Comparison of ENCODE assay signal across 19 cellular contexts in the genomic region with DNA sequence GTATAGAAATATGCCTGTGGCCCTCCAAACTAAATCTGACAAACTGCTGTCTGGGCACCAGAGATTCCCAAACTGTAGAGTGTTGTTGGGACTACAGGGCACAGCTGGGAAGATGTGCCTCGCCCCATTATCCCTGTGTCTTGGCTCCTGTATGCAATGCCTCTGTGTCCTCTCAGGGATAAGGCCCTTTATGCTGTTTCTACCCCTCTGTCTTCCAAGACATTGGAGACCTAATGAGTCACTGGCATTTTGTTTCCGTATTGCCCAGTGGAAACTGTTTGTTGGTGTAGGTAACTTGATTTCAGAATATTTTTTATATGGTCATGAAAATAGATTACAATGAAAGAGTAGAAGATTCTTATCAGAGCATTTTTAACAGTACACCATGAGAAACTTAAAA.
DNase-seq lines count a peak whose midpoint lies in the region; FAIRE-seq and TF ChIP-seq lines count a peak whose summit lies in the region.
"Had no signal": no experiment of that assay in that cellular context is flagged by ENCODE, and none has a peak within 500 bp of the region (broad histone marks: within the 10 kb centered on the region; RNA-seq: fewer than 3 reads in every experiment).

No MANE protein-coding gene starts in this region.

- no peak overlapping the region for H3K4me3 Mint-ChIP-seq in endodermal cell

- H3K4me1 Mint-ChIP-seq in endodermal cell = no peaks in the 10 kb centered on the region

- H3K27ac Mint-ChIP-seq in endodermal cell = no peak overlapping the region

- H3K9ac ChIP-seq in endodermal cell (ENCODE audit: extremely low read depth, low read length, poor library complexity, severe bottlenecking) = no peak overlapping the region

- in situ Hi-C loops in transverse colon (cut with MboI; ENCODE audit: low pct_ligation_motif_present in 1 of 4, low pct_unique_long_range_greater_than_20kb in 1 of 4, low sequenced_read_pairs in 3 of 4) = no loop called here

- DNase-seq in HTR-8/SVneo (ENCODE audit: insufficient read length, low spot score) (peak; percentile 3), amniotic epithelial cell (ENCODE audit: low read depth) (peak; percentile 21), fibroblast of gingiva (ENCODE audit: low read depth) (peak; percentile 30), osteoblast (ENCODE audit: insufficient read length, low spot score, missing footprints) (peak; percentile 67), transverse colon (no peak), endodermal cell (no peak)
- no peak for DNase-seq in activated CD4-positive, alpha-beta T cell treated with anti-CD3 and anti-CD28 coated beads, Interleukin-2, amount 50 U/mL, for 1 hour
- DNase-seq: GDM1, NCI-H1417 treated with DMSO at 0.1 percent for 48 hours, NCI-H1930, NCI-H2171, NCI-H446, NCI-H69, SHP77 had no signal

- FAIRE-seq in HTR-8/SVneo (lab: Jason Lieb, UNC) = no peak
- FAIRE-seq: A549, GM12878, GM18507, H1 had no signal

- TF ChIP-seq CTCF in osteoblast (IDR thresholded peaks at IDR 0.05; ENCODE audit: extremely low read depth, low read depth, low read length) (no peak), transverse colon (IDR thresholded peaks at IDR 0.05) (no peak), endodermal cell (conservative IDR thresholded peaks at IDR 0.05) (no peak)

- intact Hi-C loops in transverse colon (cut with DNase I; ENCODE audit: low total_unique reads) = no loop called here

- H3K27ac ChIP-seq in osteoblast (ENCODE audit: low read depth, low read length) (no peak overlapping the region), transverse colon (no peak overlapping the region), endodermal cell (ENCODE audit: low read depth, low read length) (no peak overlapping the region)
- H3K27ac ChIP-seq: A549, C4-2B had no signal

- H3K36me3 ChIP-seq in osteoblast (ENCODE audit: insufficient read depth, low read length) (no peaks in the 10 kb centered on the region), transverse colon (no peaks in the 10 kb centered on the region), endodermal cell (ENCODE audit: control insufficient read depth, insufficient read depth, low read length) (no peaks in the 10 kb centered on the region)

- TF ChIP-seq POLR2A in transverse colon (IDR thresholded peaks at IDR 0.05) = no peak

- no peaks in the 10 kb centered on the region for H3K27me3 ChIP-seq in osteoblast (ENCODE audit: insufficient read depth, low read length)
- no peaks in the 10 kb centered on the region for H3K27me3 ChIP-seq in transverse colon
- no peaks in the 10 kb centered on the region for H3K27me3 ChIP-seq in endodermal cell (ENCODE audit: control insufficient read depth, insufficient read depth, low read length, poor library complexity, severe bottlenecking)

- 86 to 88% methylated on average over 2 of the region's 2 CpGs for WGBS in transverse colon (ENCODE audit: low coverage in 1 of 2), 2 donors
- 83% methylated on average over 2 of the region's 2 CpGs; no CpG with 5 or more reads in 1 of the 2 experiments for WGBS in endodermal cell (ENCODE audit: insufficient coverage in 1 of 2, insufficient read length in 1 of 2), 2 experiments

- no peak overlapping the region for H3K4me2 ChIP-seq in osteoblast (ENCODE audit: insufficient read depth, low read length)
- H3K4me2 ChIP-seq: A549 had no signal

- H3K36me3 Mint-ChIP-seq in endodermal cell (ENCODE audit: low read depth) = no peaks in the 10 kb centered on the region

- TF ChIP-seq EP300 in transverse colon (IDR thresholded peaks at IDR 0.05; ENCODE audit: low read depth) = no peak

- no peaks in the 10 kb centered on the region for H3K9me3 Mint-ChIP-seq in endodermal cell

- no peak overlapping the region for H2AFZ ChIP-seq in osteoblast (ENCODE audit: low read length)

- peaks cover 9% of the 10 kb centered on the region for H3K27me3 Mint-ChIP-seq in endodermal cell (ENCODE audit: insufficient read depth)

- H3K9me3 ChIP-seq in osteoblast (ENCODE audit: low read depth, low read length) (no peaks in the 10 kb centered on the region), transverse colon (no peaks in the 10 kb centered on the region), endodermal cell (ENCODE audit: control insufficient read depth, low read length) (no peaks in the 10 kb centered on the region)
- H3K9me3 ChIP-seq: A549 had no signal

- H3K4me1 ChIP-seq in osteoblast (ENCODE audit: insufficient read depth, low read length) (no peaks in the 10 kb centered on the region), transverse colon (no peaks in the 10 kb centered on the region), endodermal cell (ENCODE audit: control insufficient read depth, insufficient read depth, low read length) (no peaks in the 10 kb centered on the region)
- H3K4me1 ChIP-seq: A549 had no signal

- H4K20me1 ChIP-seq in osteoblast (ENCODE audit: insufficient read depth, low read length) = no peaks in the 10 kb centered on the region

- H3K4me3 ChIP-seq in osteoblast (ENCODE audit: insufficient read depth, low read length) (no peak overlapping the region), transverse colon (no peak overlapping the region), endodermal cell (ENCODE audit: low read length) (no peak overlapping the region)
- H3K4me3 ChIP-seq: A549, GM12878 had no signal

- no peaks in the 10 kb centered on the region for H3K79me2 ChIP-seq in osteoblast (ENCODE audit: insufficient read depth, low read length)

Comparison
In these comparisons a context has a peak if more than half of its experiments do, and no peak if none do; other contexts are left out.
1. DNase-seq: peak in HTR-8/SVneo (single experiment), amniotic epithelial cell (single experiment), fibroblast of gingiva (single experiment) and osteoblast (single experiment); none in transverse colon (single experiment), endodermal cell (single experiment) and activated CD4-positive, alpha-beta T cell treated with anti-CD3 and anti-CD28 coated beads, Interleukin-2, amount 50 U/mL, for 1 hour (single experiment).